In genomic region chr19:4108767-4109625, GRCh38 we compare ENCODE assay signal across 9 cellular contexts. TPM values are rescaled to one million over a fixed set of nuclear protein-coding genes. Genes with fewer than 3 reads are reported as not detected.
DNase-seq lines count a peak whose midpoint lies in the region; ATAC-seq, FAIRE-seq and TF ChIP-seq lines count a peak whose summit lies in the region.
"Had no signal": no experiment of that assay in that cellular context is flagged by ENCODE, and none has a peak within 500 bp of the region (broad histone marks: within the 10 kb centered on the region; RNA-seq: fewer than 3 reads in every experiment).

No MANE protein-coding gene starts in this region.

- DNase-seq in activated T-cell treated with anti-CD3 and anti-CD28 coated beads for 24 hours (ENCODE audit: low read depth) (peak; percentile 43), spleen (peak; percentile 93), glomerular visceral epithelial cell (ENCODE audit: extremely low spot score) (no peak), mammary epithelial cell (no peak), tibial artery (no peak), kidney (no peak)

- no peak overlapping the region for H3K4me2 ChIP-seq in mammary epithelial cell (ENCODE audit: insufficient read depth, low read depth, low read length)

- H3K4me1 ChIP-seq in spleen (peaks cover 8 to 88% (median 36%) of the 10 kb centered on the region in 6 donors), mammary epithelial cell (ENCODE audit: insufficient read depth, low read length) (peaks cover 19% of the 10 kb centered on the region), tibial artery (no peaks in the 10 kb centered on the region), kidney (ENCODE audit: control insufficient read depth in 1 of 2, insufficient read depth in 1 of 2, low read depth in 1 of 2, low read length in 2 of 2) (no peaks in the 10 kb centered on the region)

- H3K79me2 ChIP-seq in mammary epithelial cell (ENCODE audit: insufficient read depth, low read length), result peaks cover 8% of the 10 kb centered on the region

- H3K36me3 ChIP-seq in spleen, result peaks cover 0 to 100% (median 48%) of the 10 kb centered on the region in 6 donors
- peaks cover 13% of the 10 kb centered on the region for H3K36me3 ChIP-seq in mammary epithelial cell (ENCODE audit: insufficient read depth, low read length)
- peaks cover 45 to 97% (median 79%) of the 10 kb centered on the region in 3 donors for H3K36me3 ChIP-seq in tibial artery
- H3K36me3 ChIP-seq in kidney (ENCODE audit: control insufficient read depth in 1 of 2, insufficient read depth in 2 of 2, low read length in 2 of 2), result peaks cover 13 to 24% of the 10 kb centered on the region in 2 donors

- H3K9me3 ChIP-seq in spleen, result no peaks in the 10 kb centered on the region
- H3K9me3 ChIP-seq in mammary epithelial cell (replicated peaks; ENCODE audit: insufficient read depth, low read length), result no peaks in the 10 kb centered on the region
- H3K9me3 ChIP-seq in tibial artery, result no peaks in the 10 kb centered on the region
- H3K9me3 ChIP-seq in kidney (ENCODE audit: control insufficient read depth in 1 of 2, low read length in 2 of 2), result no peaks in the 10 kb centered on the region

- WGBS in spleen, 5 donors, result 28 to 53% (median 33%) methylated on average over 34 to 35 of the region's 35 CpGs
- 96% methylated on average over 21 of the region's 35 CpGs for WGBS in mammary epithelial cell (ENCODE audit: low coverage, missing lambda C conversion rate)

- H3K27ac ChIP-seq in spleen, result peak overlapping the region; percentile 51 to 92 (median 84)
- H3K27ac ChIP-seq in mammary epithelial cell (ENCODE audit: insufficient read depth, low read depth, low read length), result no peak overlapping the region
- H3K27ac ChIP-seq in tibial artery, result no peak overlapping the region
- H3K27ac ChIP-seq in kidney (ENCODE audit: low read depth in 2 of 2, low read length in 2 of 2), result peak overlapping the region in 1 of 2 donors; percentile 3

- TF ChIP-seq POLR2A in spleen (IDR thresholded peaks at IDR 0.05), result peak in 1 of 3 donors; percentile 8

- no TSS peak for BruUV-seq in mammary epithelial cell (replicated peaks; lab: Mats Ljungman, UMichigan)

- no peaks in the 10 kb centered on the region for H4K20me1 ChIP-seq in mammary epithelial cell (ENCODE audit: insufficient read depth, low read length)

- H3K9ac ChIP-seq in mammary epithelial cell (ENCODE audit: insufficient read depth, low read length) (no peak overlapping the region), kidney (ENCODE audit: low read length in 2 of 2) (no peak overlapping the region)

- TF ChIP-seq CTCF in spleen (IDR thresholded peaks at IDR 0.05 in 8 of 11, conservative IDR thresholded peaks at IDR 0.05 in 3 of 11), result no peak
- TF ChIP-seq CTCF in mammary epithelial cell (conservative IDR thresholded peaks at IDR 0.05 in 1 of 2, IDR thresholded peaks at IDR 0.05 in 1 of 2; ENCODE audit: extremely low read depth in 1 of 2, insufficient read depth in 1 of 2, low read depth in 1 of 2, low read length in 2 of 2), result no peak
- TF ChIP-seq CTCF in tibial artery (IDR thresholded peaks at IDR 0.05), result no peak
- no peak for TF ChIP-seq CTCF in kidney (IDR thresholded peaks at IDR 0.05; ENCODE audit: borderline replicate concordance, extremely low read depth, insufficient read depth)

- CTCF ChIA-PET in mammary epithelial cell (lab: Charles Lee; ENCODE audit: low non-redundant PET), result no interaction called here

- intact Hi-C loops in spleen (cut with DNase I; ENCODE audit: low total_unique reads) (no loop called here), mammary epithelial cell (cut with micrococcal nuclease) (no loop called here), tibial artery (cut with DNase I; ENCODE audit: low total_unique reads) (no loop called here), kidney (cut with DNase I) (no loop called here)

- H3K4me3 ChIP-seq in spleen, result peak overlapping the region in 2 of 8 donors; percentile 3 to 24
- H3K4me3 ChIP-seq in mammary epithelial cell (replicated peaks in 1 of 3; ENCODE audit: insufficient read depth in 1 of 3, low read depth in 2 of 3, low read length in 3 of 3), result no peak overlapping the region
- no peak overlapping the region for H3K4me3 ChIP-seq in tibial artery
- H3K4me3 ChIP-seq in kidney (ENCODE audit: low read length in 2 of 2), result no peak overlapping the region

- H2AFZ ChIP-seq in mammary epithelial cell (ENCODE audit: low read depth, low read length), result no peak overlapping the region

- H3K27me3 ChIP-seq in spleen (replicated peaks in 1 of 7), result no peaks in the 10 kb centered on the region
- H3K27me3 ChIP-seq in mammary epithelial cell (ENCODE audit: insufficient read depth, low read length), result no peaks in the 10 kb centered on the region
- H3K27me3 ChIP-seq in tibial artery, result no peaks in the 10 kb centered on the region

- in situ Hi-C loops in mammary epithelial cell (cut with MboI; ENCODE audit: low sequenced_read_pairs in 2 of 2), result no loop called here

- ATAC-seq in GM19035 (IDR thresholded peaks at IDR 0.05; ENCODE audit: unreplicated experiment) (peak; percentile 68), HG03571 (IDR thresholded peaks at IDR 0.05; ENCODE audit: unreplicated experiment) (peak; percentile 68)

- FAIRE-seq in kidney (lab: Jason Lieb, UNC), result no peak
- FAIRE-seq: endometrium had no signal

- dilution Hi-C loops in mammary epithelial cell (cut with HindIII; ENCODE audit: low sequenced_read_pairs), result no loop called here

RNA-seq across cellular contexts. Expression of gene MAP2K2, which starts 14.9 kb away (rescaled TPM):
- 100 to 1,000 TPM in 5 of 7 donors, 10 to 100 TPM in 2; 95.3 to 131 (median 101) TPM for total RNA-seq in spleen
- 100 to 1,000 TPM; 117 to 165 (median 160) TPM for polyA plus RNA-seq in spleen
- 100 to 1,000 TPM; 109 to 163 TPM for total RNA-seq in mammary epithelial cell
- 112 TPM for polyA plus RNA-seq in mammary epithelial cell
- 91.5 TPM for polyA minus RNA-seq in mammary epithelial cell
- total RNA-seq in kidney, result 105 TPM
- 138 TPM for polyA plus RNA-seq in kidney (ENCODE audit: insufficient read depth, low read depth, low replicate concordance)

RNA-seq across cellular contexts. Expression of gene ZBTB7A, which starts 42.3 kb away (rescaled TPM):
- total RNA-seq in spleen (10 to 100 TPM; 43.0 to 68.1 (median 53.7) TPM), mammary epithelial cell (10 to 100 TPM; 40.8 to 52.9 TPM), kidney (53.2 TPM)
- polyA plus RNA-seq in spleen (10 to 100 TPM in 1 of 3 donors, 1 to 10 TPM in 2; 4.0 to 15.2 (median 4.2) TPM), mammary epithelial cell (11.0 TPM), kidney (ENCODE audit: insufficient read depth, low read depth, low replicate concordance) (8.9 TPM)
- polyA minus RNA-seq in mammary epithelial cell, result 9.2 TPM

RNA-seq across cellular contexts. Expression of gene CREB3L3, which starts 44.4 kb away (rescaled TPM):
- 1 to 10 TPM in 1 of 7 donors, under 1 TPM in 2, not detected in 4; 0.19 to 1.1 (median 0.37) TPM for total RNA-seq in spleen
- polyA plus RNA-seq in spleen, result under 1 TPM in 1 of 3 donors, not detected in 2; 0.07 TPM
- not detected for total RNA-seq in mammary epithelial cell
- not detected for polyA plus RNA-seq in mammary epithelial cell
- not detected for polyA minus RNA-seq in mammary epithelial cell
- total RNA-seq in kidney, result not detected
- 7.4 TPM for polyA plus RNA-seq in kidney (ENCODE audit: insufficient read depth, low read depth, low replicate concordance)

Comparison
In these comparisons a context has a peak if more than half of its experiments do, and no peak if none do; other contexts are left out.
1. DNase-seq: peak in activated T-cell treated with anti-CD3 and anti-CD28 coated beads for 24 hours (single experiment) and spleen (single experiment); none in glomerular visceral epithelial cell (single experiment), mammary epithelial cell (single experiment), tibial artery (0 of 2) and kidney (single experiment).
2. H3K27ac ChIP-seq: peak in spleen (8 of 8); none in mammary epithelial cell (single experiment) and tibial artery (0 of 2).